In genomic region chr12:14560904-14561574, GRCh38 we compare ENCODE assay signal across 2 cellular contexts.
TF ChIP-seq lines count a peak whose summit lies in the region.

No MANE protein-coding gene starts in this region.

TF ChIP-seq in liver, 16 proteins besides CTCF, POLR2A, EP300 and RAD21 (continued from another document):
- TF ChIP-seq ZBTB33 (IDR thresholded peaks at IDR 0.05), result no peak
- TF ChIP-seq HNF4A (conservative IDR thresholded peaks at IDR 0.05), result peak in 1 of 2 donors; percentile 59

TF ChIP-seq in HepG2, 621 proteins besides CTCF, POLR2A, EP300 and RAD21 (continued from another document):
- TF ChIP-seq DMTF1 (CRISPR knock-in tag; IDR thresholded peaks at IDR 0.05), result no peak
- no peak for TF ChIP-seq EZH2 (conservative IDR thresholded peaks at IDR 0.05; ENCODE audit: low read depth, low read length)
- no peak for TF ChIP-seq ATF1 (CRISPR knock-in tag; IDR thresholded peaks at IDR 0.05)
- no peak for TF ChIP-seq RFX1 (IDR thresholded peaks at IDR 0.05)
- TF ChIP-seq GABPB1 (CRISPR knock-in tag; IDR thresholded peaks at IDR 0.05), result no peak
- TF ChIP-seq ZNF326 (CRISPR knock-in tag; IDR thresholded peaks at IDR 0.05; ENCODE audit: borderline replicate concordance), result no peak
- TF ChIP-seq ZSCAN21 (CRISPR knock-in tag; IDR thresholded peaks at IDR 0.05; ENCODE audit: borderline replicate concordance), result no peak
- TF ChIP-seq ZNF562 (CRISPR knock-in tag; IDR thresholded peaks at IDR 0.05; ENCODE audit: borderline replicate concordance), result no peak
- no peak for TF ChIP-seq ZHX2 (IDR thresholded peaks at IDR 0.05; ENCODE audit: low read depth)
- no peak for TF ChIP-seq ZHX2 (CRISPR knock-in tag; IDR thresholded peaks at IDR 0.05; ENCODE audit: borderline replicate concordance)
- TF ChIP-seq ATF7-NPFF (CRISPR knock-in tag; IDR thresholded peaks at IDR 0.05; ENCODE audit: low read depth), result no peak
- TF ChIP-seq SOX13 (IDR thresholded peaks at IDR 0.05), result no peak
- no peak for TF ChIP-seq SOX13 (CRISPR knock-in tag; conservative IDR thresholded peaks at IDR 0.05 in 1 of 2, IDR thresholded peaks at IDR 0.05 in 1 of 2)
- TF ChIP-seq MNT (IDR thresholded peaks at IDR 0.05), result no peak
- TF ChIP-seq THAP11 (CRISPR knock-in tag; IDR thresholded peaks at IDR 0.05), result no peak
